In the genomic region with DNA sequence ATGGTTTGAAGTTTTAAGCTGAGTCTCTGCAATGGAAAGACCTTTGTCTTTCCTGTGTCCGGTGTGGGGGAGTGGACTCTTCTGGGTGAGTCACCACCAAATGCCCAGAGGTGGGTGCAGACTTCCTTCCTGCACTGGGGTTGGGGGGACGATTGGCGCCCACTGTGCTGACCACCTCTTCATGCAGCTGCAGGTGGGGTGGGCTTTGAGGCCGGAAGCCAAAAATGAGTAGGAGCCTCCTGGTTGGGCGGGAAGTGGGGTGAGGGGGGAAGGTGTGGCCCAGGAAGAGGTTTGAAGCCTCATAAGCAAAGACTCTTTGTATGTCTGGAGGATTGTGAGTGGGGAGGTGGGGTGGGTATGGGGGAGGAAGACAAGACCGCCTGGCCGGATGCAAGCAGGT, we compare ENCODE assay signal across 2 cellular contexts.
TF ChIP-seq lines count a peak whose summit lies in the region.

No MANE protein-coding gene starts in this region.

TF ChIP-seq in GM12878, 131 proteins besides CTCF, POLR2A, EP300 and RAD21 (continued from another document):
- TF ChIP-seq, protein P1, sequence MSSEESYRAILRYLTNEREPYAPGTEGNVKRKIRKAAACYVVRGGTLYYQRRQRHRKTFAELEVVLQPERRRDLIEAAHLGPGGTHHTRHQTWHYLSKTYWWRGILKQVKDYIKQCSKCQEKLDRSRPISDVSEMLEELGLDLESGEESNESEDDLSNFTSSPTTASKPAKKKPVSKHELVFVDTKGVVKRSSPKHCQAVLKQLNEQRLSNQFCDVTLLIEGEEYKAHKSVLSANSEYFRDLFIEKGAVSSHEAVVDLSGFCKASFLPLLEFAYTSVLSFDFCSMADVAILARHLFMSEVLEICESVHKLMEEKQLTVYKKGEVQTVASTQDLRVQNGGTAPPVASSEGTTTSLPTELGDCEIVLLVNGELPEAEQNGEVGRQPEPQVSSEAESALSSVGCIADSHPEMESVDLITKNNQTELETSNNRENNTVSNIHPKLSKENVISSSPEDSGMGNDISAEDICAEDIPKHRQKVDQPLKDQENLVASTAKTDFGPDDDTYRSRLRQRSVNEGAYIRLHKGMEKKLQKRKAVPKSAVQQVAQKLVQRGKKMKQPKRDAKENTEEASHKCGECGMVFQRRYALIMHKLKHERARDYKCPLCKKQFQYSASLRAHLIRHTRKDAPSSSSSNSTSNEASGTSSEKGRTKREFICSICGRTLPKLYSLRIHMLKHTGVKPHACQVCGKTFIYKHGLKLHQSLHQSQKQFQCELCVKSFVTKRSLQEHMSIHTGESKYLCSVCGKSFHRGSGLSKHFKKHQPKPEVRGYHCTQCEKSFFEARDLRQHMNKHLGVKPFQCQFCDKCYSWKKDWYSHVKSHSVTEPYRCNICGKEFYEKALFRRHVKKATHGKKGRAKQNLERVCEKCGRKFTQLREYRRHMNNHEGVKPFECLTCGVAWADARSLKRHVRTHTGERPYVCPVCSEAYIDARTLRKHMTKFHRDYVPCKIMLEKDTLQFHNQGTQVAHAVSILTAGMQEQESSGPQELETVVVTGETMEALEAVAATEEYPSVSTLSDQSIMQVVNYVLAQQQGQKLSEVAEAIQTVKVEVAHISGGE (CRISPR knock-in tag; IDR thresholded peaks at IDR 0.05) = no peak

TF ChIP-seq in WTC11, 78 proteins besides CTCF, POLR2A, EP300 and RAD21 (continued from another document):
- TF ChIP-seq USF2 (CRISPR knock-in tag; IDR thresholded peaks at IDR 0.05) = no peak
- TF ChIP-seq ZSCAN18 (CRISPR knock-in tag; IDR thresholded peaks at IDR 0.05) = no peak
- TF ChIP-seq ZNF416 (CRISPR knock-in tag; IDR thresholded peaks at IDR 0.05) = no peak
- TF ChIP-seq RORB (CRISPR knock-in tag; IDR thresholded peaks at IDR 0.05) = no peak
- TF ChIP-seq NFATC4 (CRISPR knock-in tag; IDR thresholded peaks at IDR 0.05) = no peak
- no peak for TF ChIP-seq ZNF671 (CRISPR knock-in tag; IDR thresholded peaks at IDR 0.05)
- no peak for TF ChIP-seq ZMAT4 (CRISPR knock-in tag; IDR thresholded peaks at IDR 0.05)
- no peak for TF ChIP-seq ZNF263 (CRISPR knock-in tag; IDR thresholded peaks at IDR 0.05; ENCODE audit: low read depth)
- TF ChIP-seq MYBL2 (CRISPR knock-in tag; IDR thresholded peaks at IDR 0.05) = no peak
- TF ChIP-seq IRF2 (CRISPR knock-in tag; IDR thresholded peaks at IDR 0.05; ENCODE audit: borderline replicate concordance, low read depth) = no peak
- TF ChIP-seq NR2C2 (CRISPR knock-in tag; IDR thresholded peaks at IDR 0.05) = no peak
- TF ChIP-seq, protein P2, sequence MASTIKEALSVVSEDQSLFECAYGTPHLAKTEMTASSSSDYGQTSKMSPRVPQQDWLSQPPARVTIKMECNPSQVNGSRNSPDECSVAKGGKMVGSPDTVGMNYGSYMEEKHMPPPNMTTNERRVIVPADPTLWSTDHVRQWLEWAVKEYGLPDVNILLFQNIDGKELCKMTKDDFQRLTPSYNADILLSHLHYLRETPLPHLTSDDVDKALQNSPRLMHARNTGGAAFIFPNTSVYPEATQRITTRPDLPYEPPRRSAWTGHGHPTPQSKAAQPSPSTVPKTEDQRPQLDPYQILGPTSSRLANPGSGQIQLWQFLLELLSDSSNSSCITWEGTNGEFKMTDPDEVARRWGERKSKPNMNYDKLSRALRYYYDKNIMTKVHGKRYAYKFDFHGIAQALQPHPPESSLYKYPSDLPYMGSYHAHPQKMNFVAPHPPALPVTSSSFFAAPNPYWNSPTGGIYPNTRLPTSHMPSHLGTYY (CRISPR knock-in tag; IDR thresholded peaks at IDR 0.05) = no peak
- TF ChIP-seq, protein P3, sequence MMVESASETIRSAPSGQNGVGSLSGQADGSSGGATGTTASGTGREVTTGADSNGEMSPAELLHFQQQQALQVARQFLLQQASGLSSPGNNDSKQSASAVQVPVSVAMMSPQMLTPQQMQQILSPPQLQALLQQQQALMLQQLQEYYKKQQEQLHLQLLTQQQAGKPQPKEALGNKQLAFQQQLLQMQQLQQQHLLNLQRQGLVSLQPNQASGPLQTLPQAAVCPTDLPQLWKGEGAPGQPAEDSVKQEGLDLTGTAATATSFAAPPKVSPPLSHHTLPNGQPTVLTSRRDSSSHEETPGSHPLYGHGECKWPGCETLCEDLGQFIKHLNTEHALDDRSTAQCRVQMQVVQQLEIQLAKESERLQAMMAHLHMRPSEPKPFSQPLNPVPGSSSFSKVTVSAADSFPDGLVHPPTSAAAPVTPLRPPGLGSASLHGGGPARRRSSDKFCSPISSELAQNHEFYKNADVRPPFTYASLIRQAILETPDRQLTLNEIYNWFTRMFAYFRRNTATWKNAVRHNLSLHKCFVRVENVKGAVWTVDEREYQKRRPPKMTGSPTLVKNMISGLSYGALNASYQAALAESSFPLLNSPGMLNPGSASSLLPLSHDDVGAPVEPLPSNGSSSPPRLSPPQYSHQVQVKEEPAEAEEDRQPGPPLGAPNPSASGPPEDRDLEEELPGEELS (CRISPR knock-in tag; IDR thresholded peaks at IDR 0.05) = no peak
